Comparison of ENCODE assay signal across 37 cellular contexts in the genomic region with DNA sequence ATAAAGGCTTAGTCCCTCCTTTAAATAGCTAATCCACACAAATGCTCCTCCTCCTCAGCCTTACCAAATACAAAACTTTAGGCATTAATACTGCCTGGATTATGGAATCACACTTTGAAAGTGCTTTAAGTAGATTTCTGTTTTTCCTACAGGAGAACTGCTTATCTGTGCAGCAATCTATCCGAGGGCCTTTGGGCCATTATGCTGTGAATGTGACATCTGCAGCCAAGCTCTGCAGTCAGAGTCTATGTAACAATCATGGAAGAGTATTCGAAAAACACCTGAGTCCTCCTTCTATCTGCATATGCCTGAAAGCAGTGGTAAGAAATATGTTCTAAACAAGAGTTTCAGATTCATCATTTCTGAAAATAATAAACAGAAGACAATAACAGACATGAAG. TPM values are rescaled to one million over a fixed set of nuclear protein-coding genes. Genes with fewer than 3 reads are reported as not detected.
"Had no signal": no experiment of that assay in that cellular context is flagged by ENCODE, and none has a peak within 500 bp of the region (broad histone marks: within the 10 kb centered on the region; RNA-seq: fewer than 3 reads in every experiment).

No MANE protein-coding gene starts in this region.

- H3K4me3 Mint-ChIP-seq: activated B cell treated with CpG ODN at 0.5 μM for 24 hours; activated CD4-positive, alpha-beta memory T cell treated with anti-CD3 and anti-CD28 coated beads for 36 hours; activated CD4-positive, alpha-beta T cell treated with anti-CD3 and anti-CD28 coated beads, Interleukin-2, amount 10 ng/mL, durations not matched to agents 24 days and 14 days; activated CD8-positive, alpha-beta T cell treated with anti-CD3 and anti-CD28 coated beads for 36 hours; activated naive CD4-positive, alpha-beta T cell treated with anti-CD3 and anti-CD28 coated beads for 36 hours; activated naive CD8-positive, alpha-beta T cell treated with anti-CD3 and anti-CD28 coated beads for 36 hours; activated T-cell treated with anti-CD3 and anti-CD28 coated beads, Interleukin-2, amount 50 U/mL, for 4 hours; activated T-cell treated with anti-CD3 and anti-CD28 coated beads, Interleukin-2, amount 50 U/mL, for 72 hours; activated T-helper 1 cell treated with anti-CD3 and anti-CD28 coated beads, Interleukin-12 subunit alpha, Interleukin-12 subunit beta, Interleukin-2, Interleukin-4 antibody, amounts not matched to agents 30 ng/mL and 10 ng/mL and 1 ng/mL, durations not matched to agents 14 hours and 24 hours and 36 hours; activated T-helper 17 cell treated with anti-CD3 and anti-CD28 coated beads, Interleukin-2, amount 50 U/mL, for 72 hours; T-helper 2 cell treated with Interferon-gamma antibody and Interleukin-4, amounts not matched to agents 5 μg/mL and 100 μg/mL, for 36 hours had no signal

- H3K27ac ChIP-seq: adrenal gland, body of pancreas, brain microvascular endothelial cell, breast epithelium, VCaP had no signal

- H3K27me3 ChIP-seq: adrenal gland, body of pancreas, brain microvascular endothelial cell, breast epithelium had no signal

- H3K4me3 ChIP-seq: adrenal gland, body of pancreas, breast epithelium had no signal

- DNase-seq: activated B cell treated with CpG ODN at 0.5 μM for 24 hours; activated CD4-positive, alpha-beta memory T cell treated with anti-CD3 and anti-CD28 coated beads for 36 hours; activated CD4-positive, alpha-beta T cell treated with anti-CD3 and anti-CD28 coated beads for 4 hours; activated CD4-positive, alpha-beta T cell treated with anti-CD3 and anti-CD28 coated beads, Interleukin-2, amount 10 ng/mL, durations not matched to agents 24 days and 14 days; activated CD4-positive, alpha-beta T cell treated with anti-CD3 and anti-CD28 coated beads, Interleukin-2, amount 50 U/mL, for 1 hour; activated CD4-positive, alpha-beta T cell treated with anti-CD3 and anti-CD28 coated beads, Interleukin-2, amount 50 U/mL, for 4 hours; activated CD4-positive, CD25-positive, alpha-beta regulatory T cell treated with anti-CD3 and anti-CD28 coated beads, Interleukin-2, amount 50 U/mL, for 72 hours; activated CD8-positive, alpha-beta memory T cell treated with anti-CD3 and anti-CD28 coated beads, Interleukin-2, amount 50 U/mL, for 4 hours; activated CD8-positive, alpha-beta T cell treated with anti-CD3 and anti-CD28 coated beads for 36 hours; activated effector memory CD4-positive, alpha-beta T cell treated with anti-CD3 and anti-CD28 coated beads, Interleukin-2, amount 50 U/mL, for 16 hours; activated gamma-delta T cell treated with Interleukin-2 at 50 U/mL for 16 hours; activated naive CD4-positive, alpha-beta T cell; activated naive CD4-positive, alpha-beta T cell treated with anti-CD3 and anti-CD28 coated beads for 36 hours; activated naive CD4-positive, alpha-beta T cell treated with anti-CD3 and anti-CD28 coated beads, Interleukin-2, amount 50 U/mL, for 16 hours; activated naive CD8-positive, alpha-beta T cell treated with anti-CD3 and anti-CD28 coated beads for 36 hours; activated T-cell treated with anti-CD3 and anti-CD28 coated beads for 4 hours; activated T-cell treated with anti-CD3 and anti-CD28 coated beads, Interleukin-2, amount 50 U/mL, for 1 hour; activated T-cell treated with anti-CD3 and anti-CD28 coated beads, Interleukin-2, amount 50 U/mL, for 4 hours; activated T-cell treated with anti-CD3 and anti-CD28 coated beads, Interleukin-2, amount 50 U/mL, for 72 hours; adrenal gland; amniotic stem cell; aorta; body of pancreas; brain microvascular endothelial cell; central memory CD4-positive, alpha-beta T cell; T-helper 9 cell had no signal

- FAIRE-seq: astrocyte, colon, TTC549 had no signal

- H3K36me3 ChIP-seq: adrenal gland, brain microvascular endothelial cell, breast epithelium had no signal

- H3K4me1 ChIP-seq: adrenal gland, breast epithelium had no signal

- H3K9me3 Mint-ChIP-seq: activated B cell treated with CpG ODN at 0.5 μM for 24 hours; activated CD4-positive, alpha-beta memory T cell treated with anti-CD3 and anti-CD28 coated beads for 36 hours; activated CD8-positive, alpha-beta T cell treated with anti-CD3 and anti-CD28 coated beads for 36 hours; activated naive CD4-positive, alpha-beta T cell treated with anti-CD3 and anti-CD28 coated beads for 36 hours; activated T-cell treated with anti-CD3 and anti-CD28 coated beads, Interleukin-2, amount 50 U/mL, for 4 hours; activated T-cell treated with anti-CD3 and anti-CD28 coated beads, Interleukin-2, amount 50 U/mL, for 72 hours; activated T-helper 1 cell treated with anti-CD3 and anti-CD28 coated beads, Interleukin-12 subunit alpha, Interleukin-12 subunit beta, Interleukin-2, Interleukin-4 antibody, amounts not matched to agents 30 ng/mL and 10 ng/mL and 1 ng/mL, durations not matched to agents 14 hours and 24 hours and 36 hours; activated T-helper 17 cell treated with anti-CD3 and anti-CD28 coated beads, Interleukin-2, amount 50 U/mL, for 72 hours; T-helper 2 cell treated with Interferon-gamma antibody and Interleukin-4, amounts not matched to agents 5 μg/mL and 100 μg/mL, for 36 hours had no signal

- H3K36me3 Mint-ChIP-seq: activated CD4-positive, alpha-beta memory T cell treated with anti-CD3 and anti-CD28 coated beads for 36 hours had no signal

- H3K27ac Mint-ChIP-seq: activated B cell treated with CpG ODN at 0.5 μM for 24 hours; activated CD4-positive, alpha-beta memory T cell treated with anti-CD3 and anti-CD28 coated beads for 36 hours; activated CD4-positive, alpha-beta T cell treated with anti-CD3 and anti-CD28 coated beads, Interleukin-2, amount 10 ng/mL, durations not matched to agents 24 days and 14 days; activated CD8-positive, alpha-beta T cell treated with anti-CD3 and anti-CD28 coated beads for 36 hours; activated naive CD4-positive, alpha-beta T cell treated with anti-CD3 and anti-CD28 coated beads for 36 hours; activated naive CD4-positive, alpha-beta T cell treated with anti-CD3 and anti-CD28 coated beads, Interleukin-2, amount 50 U/mL, for 72 hours; activated naive CD8-positive, alpha-beta T cell treated with anti-CD3 and anti-CD28 coated beads for 36 hours; activated T-cell treated with anti-CD3 and anti-CD28 coated beads, Interleukin-2, amount 50 U/mL, for 72 hours; activated T-helper 1 cell treated with anti-CD3 and anti-CD28 coated beads, Interleukin-12 subunit alpha, Interleukin-12 subunit beta, Interleukin-2, Interleukin-4 antibody, amounts not matched to agents 30 ng/mL and 10 ng/mL and 1 ng/mL, durations not matched to agents 14 hours and 24 hours and 36 hours; activated T-helper 17 cell treated with anti-CD3 and anti-CD28 coated beads, Interleukin-2, amount 50 U/mL, for 72 hours; T-helper 2 cell treated with Interferon-gamma antibody and Interleukin-4, amounts not matched to agents 5 μg/mL and 100 μg/mL, for 36 hours had no signal

- H3K9me3 ChIP-seq: adrenal gland, body of pancreas, breast epithelium had no signal

- ATAC-seq: activated CD8-positive, alpha-beta T cell treated with anti-CD3 and anti-CD28 coated beads for 36 hours; activated naive CD4-positive, alpha-beta T cell treated with anti-CD3 and anti-CD28 coated beads, Interleukin-2, amount 50 U/mL, for 72 hours; activated T-cell treated with anti-CD3 and anti-CD28 coated beads, Interleukin-2, amount 50 U/mL, for 4 hours; activated T-cell treated with anti-CD3 and anti-CD28 coated beads, Interleukin-2, amount 50 U/mL, for 72 hours; activated T-helper 17 cell treated with anti-CD3 and anti-CD28 coated beads, Interleukin-2, amount 50 U/mL, for 72 hours; body of pancreas had no signal

RNA-seq across cellular contexts. Expression of a gene that starts 16.2 kb away (rescaled TPM):
- total RNA-seq: activated B cell treated with CpG ODN at 0.5 μM for 24 hours; activated CD4-positive, alpha-beta T cell treated with anti-CD3 and anti-CD28 coated beads, Interleukin-2, amount 10 ng/mL, durations not matched to agents 24 days and 14 days; activated CD8-positive, alpha-beta memory T cell treated with anti-CD3 and anti-CD28 coated beads for 36 hours; activated CD8-positive, alpha-beta T cell treated with anti-CD3 and anti-CD28 coated beads for 36 hours; activated naive CD4-positive, alpha-beta T cell treated with anti-CD3 and anti-CD28 coated beads for 36 hours; activated naive CD8-positive, alpha-beta T cell treated with anti-CD3 and anti-CD28 coated beads for 36 hours; activated T-cell treated with anti-CD3 and anti-CD28 coated beads, Interleukin-2, amount 50 U/mL, for 4 hours; activated T-helper 1 cell treated with anti-CD3 and anti-CD28 coated beads, Interleukin-12 subunit alpha, Interleukin-12 subunit beta, Interleukin-2, Interleukin-4 antibody, amounts not matched to agents 30 ng/mL and 10 ng/mL and 1 ng/mL, durations not matched to agents 14 hours and 24 hours and 36 hours; activated T-helper 17 cell treated with anti-CD3 and anti-CD28 coated beads, Interleukin-2, amount 50 U/mL, for 72 hours; adrenal gland; aorta; astrocyte; body of pancreas; cerebellum had no signal
- polyA plus RNA-seq: adrenal gland, aorta had no signal
